Comparison of ENCODE assay signal across 8 cellular contexts in the genomic region with DNA sequence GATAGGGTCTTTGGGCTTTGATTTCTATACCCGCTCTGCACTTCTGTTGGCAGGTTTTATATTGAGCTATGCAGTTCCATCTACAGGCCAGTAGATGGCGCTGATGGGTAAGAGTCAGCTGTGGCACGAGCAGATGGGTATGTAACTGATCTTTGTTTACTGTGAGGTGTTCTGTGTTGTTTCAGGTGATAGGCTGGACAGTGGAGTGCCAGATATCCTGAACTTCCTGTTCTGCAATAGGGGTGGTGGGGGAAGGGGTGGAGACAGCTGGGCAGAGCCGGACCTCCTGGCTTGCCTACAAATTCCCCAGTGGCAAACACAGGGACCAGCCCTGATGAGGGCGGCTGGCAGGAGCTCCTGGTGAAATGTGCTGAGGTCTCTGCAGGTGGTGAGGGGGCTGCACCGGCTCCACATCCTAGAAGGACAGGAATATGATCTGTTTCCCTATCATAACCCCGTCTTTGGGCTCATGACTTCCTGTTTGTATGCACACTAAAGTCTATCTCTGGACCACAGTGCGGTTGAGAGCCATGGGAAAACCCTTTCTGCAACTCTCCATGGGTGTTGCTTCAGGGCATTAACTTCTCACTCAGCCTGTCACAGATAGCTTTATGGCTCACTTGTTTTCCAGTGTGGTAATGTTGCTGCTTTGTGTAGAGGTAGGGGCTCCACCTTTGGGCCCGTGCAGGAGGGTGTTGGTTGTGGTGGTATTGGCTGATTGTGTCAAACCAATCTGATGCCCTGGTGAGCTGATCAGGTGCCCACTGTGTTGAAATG. TPM values are rescaled to one million over a fixed set of nuclear protein-coding genes. Genes with fewer than 3 reads are reported as not detected.
DNase-seq lines count a peak whose midpoint lies in the region; ATAC-seq and TF ChIP-seq lines count a peak whose summit lies in the region.

No MANE protein-coding gene starts in this region.

- TF ChIP-seq CTCF in AG09309 (IDR thresholded peaks at IDR 0.05; ENCODE audit: control insufficient read depth, insufficient read depth, low read depth, low read length, missing control alignments) (peak; percentile 90), WERI-Rb-1 (IDR thresholded peaks at IDR 0.05; ENCODE audit: low read depth, low read length) (peak; percentile 82), colonic mucosa (IDR thresholded peaks at IDR 0.05) (peak; percentile 85), liver (IDR thresholded peaks at IDR 0.05; ENCODE audit: low read depth, low read length, missing input control) (peak; percentile 97)

- H3K4me3 ChIP-seq in AG09309 (ENCODE audit: control insufficient read depth, low read depth, low read length) (no peak overlapping the region), WERI-Rb-1 (ENCODE audit: low read depth, low read length) (no peak overlapping the region), colonic mucosa (no peak overlapping the region), liver (ENCODE audit: low read depth in 1 of 3, low read length in 3 of 3) (no peak overlapping the region)

- DNase-seq in AG09309 (ENCODE audit: low read depth) (peak; percentile 14), NCI-H2171 (lab: John Stamatoyannopoulos, UW) (peak; percentile 76), WERI-Rb-1 (peak; percentile 59), colonic mucosa (peak; percentile 39)
- peak; percentile 15 to 22 for DNase-seq in stimulated activated CD8-positive, alpha-beta memory T cell treated with anti-CD3 and anti-CD28 coated beads, Interleukin-7, amount 100 ng/mL, for 1 hour (ENCODE audit: low read depth in 2 of 2)

- H3K4me1 ChIP-seq in colonic mucosa (no peaks in the 10 kb centered on the region), liver (ENCODE audit: control insufficient read depth in 4 of 4, insufficient read depth in 4 of 4, low read length in 3 of 4) (peaks cover 0 to 3% (median 1%) of the 10 kb centered on the region in 4 donors)

- ATAC-seq in GM18517 (IDR thresholded peaks at IDR 0.05; ENCODE audit: unreplicated experiment) = peak; percentile 76
- peak; percentile 67 for ATAC-seq in HG03045 (IDR thresholded peaks at IDR 0.05; ENCODE audit: unreplicated experiment)

- H3K9ac ChIP-seq in colonic mucosa (ENCODE audit: low read depth in 2 of 2, low read length in 2 of 2) (no peak overlapping the region), liver (ENCODE audit: low read depth in 1 of 2, low read length in 2 of 2) (no peak overlapping the region)

- intact Hi-C loops in colonic mucosa (cut with DNase I) = loop anchor here (5.0 kb wide), 1 partner anchor 247 kb away; no protein-coding TSS in a partner anchor

- no peaks in the 10 kb centered on the region for H3K9me3 ChIP-seq in WERI-Rb-1 (ENCODE audit: severe bottlenecking)
- H3K9me3 ChIP-seq in colonic mucosa = no peaks in the 10 kb centered on the region
- H3K9me3 ChIP-seq in liver (ENCODE audit: control insufficient read depth in 4 of 4, low read length in 3 of 4) = no peaks in the 10 kb centered on the region

- H3K27me3 ChIP-seq in WERI-Rb-1 (ENCODE audit: insufficient read depth, low read depth, severe bottlenecking) (peaks cover 7% of the 10 kb centered on the region), colonic mucosa (no peaks in the 10 kb centered on the region), liver (ENCODE audit: control insufficient read depth in 4 of 4, insufficient read depth in 4 of 4, low read length in 3 of 4) (peaks cover 0 to 2% (median 0%) of the 10 kb centered on the region in 4 donors)

- no peaks in the 10 kb centered on the region for H3K36me3 ChIP-seq in WERI-Rb-1
- H3K36me3 ChIP-seq in colonic mucosa = no peaks in the 10 kb centered on the region
- H3K36me3 ChIP-seq in liver (ENCODE audit: control insufficient read depth in 4 of 4, insufficient read depth in 3 of 4, low read depth in 1 of 4, low read length in 3 of 4) = no peaks in the 10 kb centered on the region

- H3K27ac ChIP-seq in WERI-Rb-1 (no peak overlapping the region), colonic mucosa (no peak overlapping the region), liver (ENCODE audit: low read depth in 1 of 2, low read length in 2 of 2) (no peak overlapping the region)

- TF ChIP-seq RAD21 in liver (IDR thresholded peaks at IDR 0.05) = peak; percentile 92 to 95

- 24% methylated on average over 9 of the region's 9 CpGs for WGBS in liver

TF ChIP-seq in liver, 16 proteins besides CTCF, POLR2A, EP300 and RAD21:
- TF ChIP-seq FOXA2 (IDR thresholded peaks at IDR 0.05) = peak; percentile 55
- TF ChIP-seq JUND (IDR thresholded peaks at IDR 0.05) = no peak
- TF ChIP-seq, protein P1, sequence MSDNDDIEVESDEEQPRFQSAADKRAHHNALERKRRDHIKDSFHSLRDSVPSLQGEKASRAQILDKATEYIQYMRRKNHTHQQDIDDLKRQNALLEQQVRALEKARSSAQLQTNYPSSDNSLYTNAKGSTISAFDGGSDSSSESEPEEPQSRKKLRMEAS (IDR thresholded peaks at IDR 0.05) = no peak
- peak; percentile 24 for TF ChIP-seq FOXA1 (IDR thresholded peaks at IDR 0.05)
- peak in 1 of 2 donors; percentile 40 for TF ChIP-seq GABPA (IDR thresholded peaks at IDR 0.05 in 1 of 2, conservative IDR thresholded peaks at IDR 0.05 in 1 of 2)

RNA-seq across cellular contexts. Expression of a gene that starts 13.4 kb away (rescaled TPM):
- total RNA-seq in colonic mucosa (10 to 100 TPM; 20.0 to 20.9 TPM), liver (10 to 100 TPM in 1 of 2 donors, 1 to 10 TPM in 1; 5.9 to 12.2 TPM)
- 1 to 10 TPM; 1.5 to 2.7 TPM for polyA plus RNA-seq in liver

Comparison
In these comparisons a context has a peak if more than half of its experiments do, and no peak if none do; other contexts are left out.
1. DNase-seq: peak in every context shown above with its lines; median percentile 76 in NCI-H2171; 59 in WERI-Rb-1; 39 in colonic mucosa; 18 in stimulated activated CD8-positive, alpha-beta memory T cell treated with anti-CD3 and anti-CD28 coated beads, Interleukin-7, amount 100 ng/mL, for 1 hour; 14 in AG09309.